In the genomic region with DNA sequence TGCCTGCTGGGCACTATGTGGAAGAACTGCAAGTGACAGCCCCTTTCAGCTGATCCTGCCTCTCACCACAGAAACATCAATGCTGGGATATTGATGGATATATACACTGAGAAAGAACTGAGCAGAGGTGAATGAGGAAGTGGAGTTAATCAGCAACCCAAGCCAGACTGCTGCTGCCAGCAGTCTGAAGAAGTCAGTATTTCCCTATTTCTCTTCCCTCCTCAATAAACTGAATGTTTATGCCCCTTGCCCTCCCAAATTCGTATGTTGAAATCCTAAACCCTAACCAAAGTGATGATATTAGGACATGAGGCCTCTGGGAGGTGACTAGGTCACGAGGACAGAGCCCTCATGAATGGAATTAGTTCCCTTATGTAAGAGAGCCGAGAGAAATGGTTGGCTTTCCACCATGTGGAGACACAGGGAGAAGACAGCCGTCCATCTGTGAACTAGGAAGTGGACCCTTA, we compare ENCODE assay signal across 1 cellular context.
TF ChIP-seq lines count a peak whose summit lies in the region.

No MANE protein-coding gene starts in this region.

TF ChIP-seq in HepG2, 621 proteins besides CTCF, POLR2A, EP300 and RAD21 (continued from another document and continues in another):
- TF ChIP-seq, protein P1, sequence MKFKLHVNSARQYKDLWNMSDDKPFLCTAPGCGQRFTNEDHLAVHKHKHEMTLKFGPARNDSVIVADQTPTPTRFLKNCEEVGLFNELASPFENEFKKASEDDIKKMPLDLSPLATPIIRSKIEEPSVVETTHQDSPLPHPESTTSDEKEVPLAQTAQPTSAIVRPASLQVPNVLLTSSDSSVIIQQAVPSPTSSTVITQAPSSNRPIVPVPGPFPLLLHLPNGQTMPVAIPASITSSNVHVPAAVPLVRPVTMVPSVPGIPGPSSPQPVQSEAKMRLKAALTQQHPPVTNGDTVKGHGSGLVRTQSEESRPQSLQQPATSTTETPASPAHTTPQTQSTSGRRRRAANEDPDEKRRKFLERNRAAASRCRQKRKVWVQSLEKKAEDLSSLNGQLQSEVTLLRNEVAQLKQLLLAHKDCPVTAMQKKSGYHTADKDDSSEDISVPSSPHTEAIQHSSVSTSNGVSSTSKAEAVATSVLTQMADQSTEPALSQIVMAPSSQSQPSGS (CRISPR knock-in tag; IDR thresholded peaks at IDR 0.05) = 0 out of 2 replicates have a peak, but pooled peaks have one; percentile 16
- TF ChIP-seq, protein P2, sequence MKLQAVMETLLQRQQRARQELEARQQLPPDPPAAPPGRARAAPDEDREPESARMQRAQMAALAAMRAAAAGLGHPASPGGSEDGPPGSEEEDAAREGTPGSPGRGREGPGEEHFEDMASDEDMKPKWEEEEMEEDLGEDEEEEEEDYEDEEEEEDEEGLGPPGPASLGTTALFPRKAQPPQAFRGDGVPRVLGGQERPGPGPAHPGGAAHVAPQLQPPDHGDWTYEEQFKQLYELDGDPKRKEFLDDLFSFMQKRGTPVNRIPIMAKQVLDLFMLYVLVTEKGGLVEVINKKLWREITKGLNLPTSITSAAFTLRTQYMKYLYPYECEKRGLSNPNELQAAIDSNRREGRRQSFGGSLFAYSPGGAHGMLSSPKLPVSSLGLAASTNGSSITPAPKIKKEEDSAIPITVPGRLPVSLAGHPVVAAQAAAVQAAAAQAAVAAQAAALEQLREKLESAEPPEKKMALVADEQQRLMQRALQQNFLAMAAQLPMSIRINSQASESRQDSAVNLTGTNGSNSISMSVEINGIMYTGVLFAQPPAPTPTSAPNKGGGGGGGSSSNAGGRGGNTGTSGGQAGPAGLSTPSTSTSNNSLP (IDR thresholded peaks at IDR 0.05; ENCODE audit: low read depth, low read length) = no peak
- TF ChIP-seq, protein P3, sequence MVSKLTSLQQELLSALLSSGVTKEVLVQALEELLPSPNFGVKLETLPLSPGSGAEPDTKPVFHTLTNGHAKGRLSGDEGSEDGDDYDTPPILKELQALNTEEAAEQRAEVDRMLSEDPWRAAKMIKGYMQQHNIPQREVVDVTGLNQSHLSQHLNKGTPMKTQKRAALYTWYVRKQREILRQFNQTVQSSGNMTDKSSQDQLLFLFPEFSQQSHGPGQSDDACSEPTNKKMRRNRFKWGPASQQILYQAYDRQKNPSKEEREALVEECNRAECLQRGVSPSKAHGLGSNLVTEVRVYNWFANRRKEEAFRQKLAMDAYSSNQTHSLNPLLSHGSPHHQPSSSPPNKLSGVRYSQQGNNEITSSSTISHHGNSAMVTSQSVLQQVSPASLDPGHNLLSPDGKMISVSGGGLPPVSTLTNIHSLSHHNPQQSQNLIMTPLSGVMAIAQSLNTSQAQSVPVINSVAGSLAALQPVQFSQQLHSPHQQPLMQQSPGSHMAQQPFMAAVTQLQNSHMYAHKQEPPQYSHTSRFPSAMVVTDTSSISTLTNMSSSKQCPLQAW (CRISPR knock-in tag; IDR thresholded peaks at IDR 0.05) = peak; percentile 96
- no peak for TF ChIP-seq ZNF550 (CRISPR knock-in tag; IDR thresholded peaks at IDR 0.05; ENCODE audit: borderline replicate concordance)
- TF ChIP-seq GATAD2A (CRISPR knock-in tag; IDR thresholded peaks at IDR 0.05) = peak; percentile 62
- peak; percentile 59; the same call in 1 of the 2 replicates for TF ChIP-seq ZNF605 (CRISPR knock-in tag; IDR thresholded peaks at IDR 0.05)
- TF ChIP-seq MXI1 (IDR thresholded peaks at IDR 0.05; ENCODE audit: borderline replicate concordance, low read depth, low read length) = peak; percentile 34; the same call in 1 of the 3 replicates
- TF ChIP-seq KDM1A (CRISPR knock-in tag; IDR thresholded peaks at IDR 0.05) = no peak
- TF ChIP-seq FOXJ3 (CRISPR knock-in tag; IDR thresholded peaks at IDR 0.05; ENCODE audit: borderline replicate concordance) = peak; percentile 76; the same call in 1 of the 2 replicates
- no peak for TF ChIP-seq MTA3 (CRISPR knock-in tag; IDR thresholded peaks at IDR 0.05)
- TF ChIP-seq ZSCAN31 (CRISPR knock-in tag; IDR thresholded peaks at IDR 0.05; ENCODE audit: low read depth) = peak; percentile 48; the same call in 1 of the 2 replicates
- no peak for TF ChIP-seq MLLT10 (CRISPR knock-in tag; IDR thresholded peaks at IDR 0.05)
- no peak for TF ChIP-seq PLRG1 (conservative IDR thresholded peaks at IDR 0.05)
- TF ChIP-seq ZKSCAN5 (CRISPR knock-in tag; IDR thresholded peaks at IDR 0.05) = peak; percentile 64; the same call in 1 of the 2 replicates
- peak; percentile 79 for TF ChIP-seq SIN3A (IDR thresholded peaks at IDR 0.05; ENCODE audit: borderline replicate concordance, low read depth, low read length)
- no peak for TF ChIP-seq ZMAT3 (CRISPR knock-in tag; conservative IDR thresholded peaks at IDR 0.05)
- no peak for TF ChIP-seq SKI (IDR thresholded peaks at IDR 0.05; ENCODE audit: partially characterized antibody)
- TF ChIP-seq KAT8 (CRISPR knock-in tag; IDR thresholded peaks at IDR 0.05) = peak; percentile 67
- TF ChIP-seq ZSCAN29 (CRISPR knock-in tag; conservative IDR thresholded peaks at IDR 0.05) = peak; percentile 76; the same call in 1 of the 2 replicates
- TF ChIP-seq THAP11 (CRISPR knock-in tag; IDR thresholded peaks at IDR 0.05) = peak; percentile 65; the same call in 1 of the 2 replicates
- TF ChIP-seq SIX4 (CRISPR knock-in tag; IDR thresholded peaks at IDR 0.05) = 0 out of 2 replicates have a peak, but pooled peaks have one; percentile 29
- TF ChIP-seq ARNTL (CRISPR knock-in tag; IDR thresholded peaks at IDR 0.05) = peak; percentile 82
- TF ChIP-seq, protein P4, sequence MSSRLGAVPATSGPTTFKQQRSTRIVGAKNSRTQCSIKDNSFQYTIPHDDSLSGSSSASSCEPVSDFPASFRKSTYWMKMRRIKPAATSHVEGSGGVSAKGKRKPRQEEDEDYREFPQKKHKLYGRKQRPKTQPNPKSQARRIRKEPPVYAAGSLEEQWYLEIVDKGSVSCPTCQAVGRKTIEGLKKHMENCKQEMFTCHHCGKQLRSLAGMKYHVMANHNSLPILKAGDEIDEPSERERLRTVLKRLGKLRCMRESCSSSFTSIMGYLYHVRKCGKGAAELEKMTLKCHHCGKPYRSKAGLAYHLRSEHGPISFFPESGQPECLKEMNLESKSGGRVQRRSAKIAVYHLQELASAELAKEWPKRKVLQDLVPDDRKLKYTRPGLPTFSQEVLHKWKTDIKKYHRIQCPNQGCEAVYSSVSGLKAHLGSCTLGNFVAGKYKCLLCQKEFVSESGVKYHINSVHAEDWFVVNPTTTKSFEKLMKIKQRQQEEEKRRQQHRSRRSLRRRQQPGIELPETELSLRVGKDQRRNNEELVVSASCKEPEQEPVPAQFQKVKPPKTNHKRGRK (CRISPR knock-in tag; IDR thresholded peaks at IDR 0.05) = no peak
- TF ChIP-seq, protein P5, sequence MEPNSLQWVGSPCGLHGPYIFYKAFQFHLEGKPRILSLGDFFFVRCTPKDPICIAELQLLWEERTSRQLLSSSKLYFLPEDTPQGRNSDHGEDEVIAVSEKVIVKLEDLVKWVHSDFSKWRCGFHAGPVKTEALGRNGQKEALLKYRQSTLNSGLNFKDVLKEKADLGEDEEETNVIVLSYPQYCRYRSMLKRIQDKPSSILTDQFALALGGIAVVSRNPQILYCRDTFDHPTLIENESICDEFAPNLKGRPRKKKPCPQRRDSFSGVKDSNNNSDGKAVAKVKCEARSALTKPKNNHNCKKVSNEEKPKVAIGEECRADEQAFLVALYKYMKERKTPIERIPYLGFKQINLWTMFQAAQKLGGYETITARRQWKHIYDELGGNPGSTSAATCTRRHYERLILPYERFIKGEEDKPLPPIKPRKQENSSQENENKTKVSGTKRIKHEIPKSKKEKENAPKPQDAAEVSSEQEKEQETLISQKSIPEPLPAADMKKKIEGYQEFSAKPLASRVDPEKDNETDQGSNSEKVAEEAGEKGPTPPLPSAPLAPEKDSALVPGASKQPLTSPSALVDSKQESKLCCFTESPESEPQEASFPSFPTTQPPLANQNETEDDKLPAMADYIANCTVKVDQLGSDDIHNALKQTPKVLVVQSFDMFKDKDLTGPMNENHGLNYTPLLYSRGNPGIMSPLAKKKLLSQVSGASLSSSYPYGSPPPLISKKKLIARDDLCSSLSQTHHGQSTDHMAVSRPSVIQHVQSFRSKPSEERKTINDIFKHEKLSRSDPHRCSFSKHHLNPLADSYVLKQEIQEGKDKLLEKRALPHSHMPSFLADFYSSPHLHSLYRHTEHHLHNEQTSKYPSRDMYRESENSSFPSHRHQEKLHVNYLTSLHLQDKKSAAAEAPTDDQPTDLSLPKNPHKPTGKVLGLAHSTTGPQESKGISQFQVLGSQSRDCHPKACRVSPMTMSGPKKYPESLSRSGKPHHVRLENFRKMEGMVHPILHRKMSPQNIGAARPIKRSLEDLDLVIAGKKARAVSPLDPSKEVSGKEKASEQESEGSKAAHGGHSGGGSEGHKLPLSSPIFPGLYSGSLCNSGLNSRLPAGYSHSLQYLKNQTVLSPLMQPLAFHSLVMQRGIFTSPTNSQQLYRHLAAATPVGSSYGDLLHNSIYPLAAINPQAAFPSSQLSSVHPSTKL (CRISPR knock-in tag; IDR thresholded peaks at IDR 0.05) = peak; percentile 64
- TF ChIP-seq, protein P6, sequence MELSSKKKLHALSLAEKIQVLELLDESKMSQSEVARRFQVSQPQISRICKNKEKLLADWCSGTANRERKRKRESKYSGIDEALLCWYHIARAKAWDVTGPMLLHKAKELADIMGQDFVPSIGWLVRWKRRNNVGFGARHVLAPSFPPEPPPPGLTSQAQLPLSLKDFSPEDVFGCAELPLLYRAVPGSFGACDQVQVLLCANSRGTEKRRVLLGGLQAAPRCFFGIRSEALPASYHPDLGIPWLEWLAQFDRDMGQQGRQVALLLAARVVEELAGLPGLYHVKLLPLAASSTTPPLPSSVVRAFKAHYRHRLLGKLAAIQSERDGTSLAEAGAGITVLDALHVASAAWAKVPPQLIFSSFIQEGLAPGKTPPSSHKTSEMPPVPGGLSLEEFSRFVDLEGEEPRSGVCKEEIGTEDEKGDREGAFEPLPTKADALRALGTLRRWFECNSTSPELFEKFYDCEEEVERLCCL (CRISPR knock-in tag; IDR thresholded peaks at IDR 0.05; ENCODE audit: borderline replicate concordance) = no peak
- no peak for TF ChIP-seq CAMTA2 (CRISPR knock-in tag; IDR thresholded peaks at IDR 0.05; ENCODE audit: borderline replicate concordance)
- no peak for TF ChIP-seq GPN1 (CRISPR knock-in tag; IDR thresholded peaks at IDR 0.05; ENCODE audit: borderline replicate concordance)
- no peak for TF ChIP-seq DR1 (CRISPR knock-in tag; IDR thresholded peaks at IDR 0.05)
- TF ChIP-seq ISL2 (CRISPR knock-in tag; IDR thresholded peaks at IDR 0.05) = no peak
- TF ChIP-seq, protein P7, sequence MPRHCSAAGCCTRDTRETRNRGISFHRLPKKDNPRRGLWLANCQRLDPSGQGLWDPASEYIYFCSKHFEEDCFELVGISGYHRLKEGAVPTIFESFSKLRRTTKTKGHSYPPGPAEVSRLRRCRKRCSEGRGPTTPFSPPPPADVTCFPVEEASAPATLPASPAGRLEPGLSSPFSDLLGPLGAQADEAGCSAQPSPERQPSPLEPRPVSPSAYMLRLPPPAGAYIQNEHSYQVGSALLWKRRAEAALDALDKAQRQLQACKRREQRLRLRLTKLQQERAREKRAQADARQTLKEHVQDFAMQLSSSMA (CRISPR knock-in tag; IDR thresholded peaks at IDR 0.05) = 0 out of 2 replicates have a peak, but pooled peaks have one; percentile 47
- peak; percentile 52; the same call in 1 of the 2 replicates for TF ChIP-seq TSC22D2 (CRISPR knock-in tag; IDR thresholded peaks at IDR 0.05; ENCODE audit: borderline replicate concordance)
- TF ChIP-seq KDM5A (IDR thresholded peaks at IDR 0.05; ENCODE audit: borderline replicate concordance, low read length) = 0 out of 2 replicates have a peak, but pooled peaks have one; percentile 27
- 0 out of 2 replicates have a peak, but pooled peaks have one; percentile 54 for TF ChIP-seq SMAD3 (CRISPR knock-in tag; IDR thresholded peaks at IDR 0.05)
- peak; percentile 72 for TF ChIP-seq NR2F6 (IDR thresholded peaks at IDR 0.05)
- TF ChIP-seq NR2F6 (CRISPR knock-in tag; IDR thresholded peaks at IDR 0.05) = peak; percentile 50; the same call in 1 of the 2 replicates
- TF ChIP-seq RARA (CRISPR knock-in tag; IDR thresholded peaks at IDR 0.05) = peak; percentile 67; the same call in 1 of the 2 replicates
- TF ChIP-seq RARG (CRISPR knock-in tag; IDR thresholded peaks at IDR 0.05; ENCODE audit: low read depth) = no peak
- peak; percentile 54; the same call in 1 of the 2 replicates for TF ChIP-seq ZNF772 (CRISPR knock-in tag; IDR thresholded peaks at IDR 0.05)
- peak; percentile 26; the same call in 1 of the 2 replicates for TF ChIP-seq ZNF556 (CRISPR knock-in tag; IDR thresholded peaks at IDR 0.05; ENCODE audit: borderline replicate concordance)
- TF ChIP-seq TEAD3 (CRISPR knock-in tag; optimal IDR thresholded peaks at IDR 0.05; ENCODE audit: borderline replicate concordance) = peak; percentile 59
- TF ChIP-seq, protein P8, sequence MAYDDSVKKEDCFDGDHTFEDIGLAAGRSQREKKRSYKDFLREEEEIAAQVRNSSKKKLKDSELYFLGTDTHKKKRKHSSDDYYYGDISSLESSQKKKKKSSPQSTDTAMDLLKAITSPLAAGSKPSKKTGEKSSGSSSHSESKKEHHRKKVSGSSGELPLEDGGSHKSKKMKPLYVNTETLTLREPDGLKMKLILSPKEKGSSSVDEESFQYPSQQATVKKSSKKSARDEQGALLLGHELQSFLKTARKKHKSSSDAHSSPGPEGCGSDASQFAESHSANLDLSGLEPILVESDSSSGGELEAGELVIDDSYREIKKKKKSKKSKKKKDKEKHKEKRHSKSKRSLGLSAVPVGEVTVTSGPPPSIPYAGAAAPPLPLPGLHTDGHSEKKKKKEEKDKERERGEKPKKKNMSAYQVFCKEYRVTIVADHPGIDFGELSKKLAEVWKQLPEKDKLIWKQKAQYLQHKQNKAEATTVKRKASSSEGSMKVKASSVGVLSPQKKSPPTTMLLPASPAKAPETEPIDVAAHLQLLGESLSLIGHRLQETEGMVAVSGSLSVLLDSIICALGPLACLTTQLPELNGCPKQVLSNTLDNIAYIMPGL (CRISPR knock-in tag; IDR thresholded peaks at IDR 0.05; ENCODE audit: borderline replicate concordance in 1 of 2, low read depth in 1 of 2) = 0 out of 4 replicates have a peak, but pooled peaks of 1 of the 2 experiments have one; percentile 45
- TF ChIP-seq SIX1 (CRISPR knock-in tag; IDR thresholded peaks at IDR 0.05; ENCODE audit: borderline replicate concordance) = peak; percentile 42; the same call in 1 of the 2 replicates
- TF ChIP-seq FOXP1 (IDR thresholded peaks at IDR 0.05) = no peak
- TF ChIP-seq FOXP1 (CRISPR knock-in tag; IDR thresholded peaks at IDR 0.05) = peak; percentile 52; the same call in 1 of the 2 replicates
- TF ChIP-seq SPEN (CRISPR knock-in tag; IDR thresholded peaks at IDR 0.05; ENCODE audit: low read depth) = peak; percentile 48; the same call in 1 of the 2 replicates
- 0 out of 2 replicates have a peak, but pooled peaks have one; percentile 57 for TF ChIP-seq PAWR (CRISPR knock-in tag; IDR thresholded peaks at IDR 0.05; ENCODE audit: borderline replicate concordance)
- TF ChIP-seq RXRB (CRISPR knock-in tag; IDR thresholded peaks at IDR 0.05; ENCODE audit: borderline replicate concordance) = peak; percentile 71
- TF ChIP-seq KLF11 (CRISPR knock-in tag; IDR thresholded peaks at IDR 0.05) = 0 out of 2 replicates have a peak, but pooled peaks have one; percentile 41
- TF ChIP-seq HMG20A (CRISPR knock-in tag; IDR thresholded peaks at IDR 0.05; ENCODE audit: borderline replicate concordance) = peak; percentile 56; the same call in 1 of the 2 replicates
- TF ChIP-seq JUN (CRISPR knock-in tag; IDR thresholded peaks at IDR 0.05) = peak; percentile 37; the same call in 1 of the 2 replicates
- TF ChIP-seq BCL6 (CRISPR knock-in tag; IDR thresholded peaks at IDR 0.05) = peak; percentile 32; the same call in 1 of the 2 replicates
- 0 out of 2 replicates have a peak, but pooled peaks have one; percentile 13 for TF ChIP-seq ZFY (CRISPR knock-in tag; IDR thresholded peaks at IDR 0.05)
- TF ChIP-seq HOXA5 (CRISPR knock-in tag; IDR thresholded peaks at IDR 0.05) = peak; percentile 37; the same call in 1 of the 2 replicates
- TF ChIP-seq ONECUT2 (CRISPR knock-in tag; IDR thresholded peaks at IDR 0.05) = peak; percentile 69; the same call in 1 of the 2 replicates
- TF ChIP-seq ZNF782 (CRISPR knock-in tag; IDR thresholded peaks at IDR 0.05; ENCODE audit: borderline replicate concordance) = peak; percentile 84; the same call in 1 of the 2 replicates
